In the genomic region with DNA sequence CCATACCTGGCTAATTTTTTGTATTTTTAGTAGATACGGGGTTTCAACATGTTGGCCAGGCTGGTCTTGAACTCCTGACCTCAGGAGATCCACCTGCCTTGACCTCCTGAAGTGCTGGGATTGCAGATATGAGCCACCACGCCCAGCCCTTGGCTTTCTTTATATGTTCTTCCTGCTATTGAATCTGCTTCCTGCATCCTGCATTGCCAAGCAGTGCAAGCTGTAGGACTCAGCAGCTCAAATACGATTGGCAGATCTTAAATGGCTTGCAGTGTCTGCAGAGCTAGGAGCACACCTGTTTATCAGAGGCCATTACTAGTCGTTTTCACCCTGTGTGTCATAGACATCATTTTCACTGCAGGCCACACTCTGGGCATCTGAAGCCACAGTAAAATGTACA, we compare ENCODE assay signal across 8 cellular contexts.
"Had no signal": no experiment of that assay in that cellular context is flagged by ENCODE, and none has a peak within 500 bp of the region (broad histone marks: within the 10 kb centered on the region; RNA-seq: fewer than 3 reads in every experiment).

No MANE protein-coding gene starts in this region.

- H3K4me3 Mint-ChIP-seq: HFFc6 had no signal

- H3K4me1 ChIP-seq: HAP-1 had no signal

- ATAC-seq: HCT116 had no signal

- H3K36me3 ChIP-seq: HAP-1 had no signal

- DNase-seq: GM23248, GOT3, H7, HFFc6, IMR-90 had no signal

- H3K27ac ChIP-seq: GM23248 had no signal

- H3K27ac Mint-ChIP-seq: HFFc6 had no signal

- H3K4me3 ChIP-seq: GM23248, HAP-1 had no signal

- FAIRE-seq: HTR-8/SVneo had no signal

- H3K9me3 Mint-ChIP-seq: HFFc6 had no signal

- H3K9me3 ChIP-seq: HAP-1 had no signal
